Comparison of ENCODE assay signal across 8 cellular contexts in genomic region chr22:27990879-27991278, GRCh38.
DNase-seq lines count a peak whose midpoint lies in the region; ATAC-seq, FAIRE-seq and TF ChIP-seq lines count a peak whose summit lies in the region.

No MANE protein-coding gene starts in this region.

- ATAC-seq in GM12878 (peak; percentile 87), left colon (peak; percentile 37), aorta (ENCODE audit: low FRiP score) (peak; percentile 75), HG03469 (IDR thresholded peaks at IDR 0.05; ENCODE audit: unreplicated experiment) (no peak), HG02759 (IDR thresholded peaks at IDR 0.05; ENCODE audit: unreplicated experiment) (no peak)

- RAD21 ChIA-PET in GM12878 (lab: Charles Lee; ENCODE audit: unreplicated experiment) = interaction anchor here (1.1 kb wide), 1 partner anchor 113 kb away, joined by 3 read pairs; no protein-coding TSS in a partner anchor

- no peak for FAIRE-seq in GM12878 (lab: Jason Lieb, UNC)

- H3K27ac ChIP-seq in HEK293 (ENCODE audit: extremely low read depth, low read depth, low read length) = no peak overlapping the region
- no peak overlapping the region for H3K27ac ChIP-seq in GM12878 (ENCODE audit: control insufficient read depth, insufficient read depth)
- H3K27ac ChIP-seq in aorta (ENCODE audit: low read depth in 1 of 2, low read length in 2 of 2) = peak overlapping the region in 1 of 2 donors; percentile 15

- H3K36me3 ChIP-seq in HEK293 (ENCODE audit: control insufficient read depth in 2 of 2, insufficient read depth in 1 of 2, low read length in 2 of 2) (peaks cover 0 to 40% of the 10 kb centered on the region in 2 experiments; a peak in 1 of 3 replicates), GM12878 (ENCODE audit: control insufficient read depth in 2 of 2, insufficient read depth in 2 of 2, low read length in 1 of 2) (no peaks in the 10 kb centered on the region), aorta (ENCODE audit: control insufficient read depth in 1 of 2, insufficient read depth in 2 of 2, low read length in 1 of 2) (peaks cover 0 to 2% of the 10 kb centered on the region in 2 donors)

- BruUV-seq in GM12878 (replicated peaks; lab: Mats Ljungman, UMichigan) = no TSS peak

- intact Hi-C loops in GM12878 (cut with micrococcal nuclease; ENCODE audit: unreplicated experiment) (no loop called here), left colon (cut with DNase I, micrococcal nuclease) (no loop called here), aorta (cut with DNase I) (no loop called here)

- H3K4me1 ChIP-seq in HEK293 (ENCODE audit: control insufficient read depth, insufficient read depth, low read length) (no peaks in the 10 kb centered on the region), GM12878 (ENCODE audit: control insufficient read depth, insufficient read depth, low read length) (no peaks in the 10 kb centered on the region), aorta (ENCODE audit: control insufficient read depth in 1 of 2, insufficient read depth in 2 of 2, low read length in 2 of 2) (no peaks in the 10 kb centered on the region)

- no peaks in the 10 kb centered on the region for H3K79me2 ChIP-seq in GM12878 (ENCODE audit: control insufficient read depth, insufficient read depth, low read length)

- TF ChIP-seq POLR2A in GM12878 (IDR thresholded peaks at IDR 0.05; ENCODE audit: low read depth, low read length) = no peak

- CTCF ChIA-PET in HEK293 (lab: Yijun Ruan, JAX) (interaction anchor here (0.6 to 1.9 kb wide), 6 partner anchors 12 to 110 kb away, joined by 4 to 7 read pairs (median 6); partner anchors contain the start of gene PITPNB), GM12878 (lab: Yijun Ruan, JAX) (interaction anchor here (0.7 to 1.7 kb wide), 7 partner anchors 46 to 1173 kb away, joined by 3 to 5 read pairs (median 3); no protein-coding TSS in a partner anchor)

- TF ChIP-seq EP300 in GM12878 (IDR thresholded peaks at IDR 0.05; ENCODE audit: borderline replicate concordance in 1 of 2, control insufficient read depth in 1 of 2, low read depth in 2 of 2, low read length in 2 of 2) = no peak

- peak; percentile 82 for DNase-seq in AG20443 (ENCODE audit: low spot score)
- DNase-seq in GM12878 (ENCODE audit: low read depth, low spot score) = no peak
- DNase-seq in left colon = peak; percentile 18 to 49
- DNase-seq in aorta = peak; percentile 77 to 85
- DNase-seq in DMS153 treated with DMSO at 0.1 percent for 48 hours (lab: John Stamatoyannopoulos, UW; ENCODE audit: unreplicated experiment) = no peak

- H3K9me3 ChIP-seq in HEK293 (ENCODE audit: control insufficient read depth, insufficient read depth, low read depth, low read length) (no peaks in the 10 kb centered on the region), GM12878 (replicated peaks; ENCODE audit: control insufficient read depth, insufficient read depth, low read length) (no peaks in the 10 kb centered on the region), aorta (ENCODE audit: control insufficient read depth, low read length) (no peaks in the 10 kb centered on the region)

- 54% methylated on average over 12 of the region's 12 CpGs for WGBS in GM12878 (ENCODE audit: insufficient coverage, insufficient replicate concordance, low lambda C conversion rate, missing lambda C conversion rate)
- 29 to 32% methylated on average over 12 of the region's 12 CpGs for WGBS in aorta, 2 donors

- in situ Hi-C loops in GM12878 (cut with MboI) = no loop called here

- TF ChIP-seq RAD21 in GM12878 (IDR thresholded peaks at IDR 0.05; ENCODE audit: insufficient read depth, low read depth, low read length) = 0 out of 2 replicates have a peak, but pooled peaks have one; percentile 19

- SMC1A ChIA-PET in GM12878 (lab: Charles Lee; ENCODE audit: uncharacterized antibody, unreplicated experiment) = interaction anchor here (0.5 to 1.6 kb wide), 4 partner anchors 12 to 149 kb away, joined by 3 read pairs; no protein-coding TSS in a partner anchor

- no peak overlapping the region for H3K9ac ChIP-seq in GM12878 (ENCODE audit: control insufficient read depth, insufficient read depth, low read length)

- no peak overlapping the region for H3K4me2 ChIP-seq in GM12878 (ENCODE audit: control insufficient read depth, insufficient read depth)

- no peaks in the 10 kb centered on the region for H4K20me1 ChIP-seq in GM12878 (ENCODE audit: control insufficient read depth, insufficient read depth)

- H3K4me3 ChIP-seq in HEK293 (ENCODE audit: low read depth, low read length) = no peak overlapping the region
- H3K4me3 ChIP-seq in GM12878 = no peak overlapping the region
- H3K4me3 ChIP-seq in aorta (ENCODE audit: low read length in 2 of 2) = no peak overlapping the region

- POLR2A ChIA-PET in HEK293 (lab: Yijun Ruan, JAX) (no interaction called here), GM12878 (lab: Charles Lee) (no interaction called here)

- H2AFZ ChIP-seq in GM12878 (ENCODE audit: control insufficient read depth, low read depth, low read length) = no peak overlapping the region

- H3K27me3 ChIP-seq in GM12878 (replicated peaks in 1 of 2; ENCODE audit: control insufficient read depth in 2 of 2, insufficient read depth in 2 of 2, low read length in 1 of 2) = no peaks in the 10 kb centered on the region
- no peaks in the 10 kb centered on the region for H3K27me3 ChIP-seq in aorta (ENCODE audit: control insufficient read depth in 1 of 2, insufficient read depth in 2 of 2, low read length in 1 of 2)

- TF ChIP-seq CTCF in HEK293 (tag by site-specific recombination; IDR thresholded peaks at IDR 0.05) (0 out of 2 replicates have a peak, but pooled peaks have one; percentile 26), GM12878 (IDR thresholded peaks at IDR 0.05 in 2 of 3, conservative IDR thresholded peaks at IDR 0.05 in 1 of 3; ENCODE audit: control insufficient read depth in 2 of 3, extremely low read depth in 1 of 3, insufficient read depth in 1 of 3, low read depth in 3 of 3, low read length in 3 of 3) (peak; percentile 49 to 61 (median 52); a peak in 5 of 6 replicates)

TF ChIP-seq in HEK293, 187 proteins besides CTCF, POLR2A, EP300 and RAD21 (continues in another document):
- TF ChIP-seq ZNF600 (tag by site-specific recombination; IDR thresholded peaks at IDR 0.05) (peak; percentile 71), PRDM6 (tag by site-specific recombination; IDR thresholded peaks at IDR 0.05) (no peak), ZNF660 (tag by site-specific recombination; IDR thresholded peaks at IDR 0.05) (no peak), ZBTB48 (tag by site-specific recombination; IDR thresholded peaks at IDR 0.05) (peak; percentile 63; the same call in 1 of the 2 replicates), AEBP2 (tag by site-specific recombination; IDR thresholded peaks at IDR 0.05; ENCODE audit: borderline replicate concordance) (no peak)

TF ChIP-seq in GM12878, 131 proteins besides CTCF, POLR2A, EP300 and RAD21:
- TF ChIP-seq ZBTB33 (IDR thresholded peaks at IDR 0.05) (peak; percentile 87), MEF2B (IDR thresholded peaks at IDR 0.05; ENCODE audit: partially characterized antibody, poor library complexity, severe bottlenecking) (peak; percentile 74), YY1 (IDR thresholded peaks at IDR 0.05; ENCODE audit: low read depth, low read length) (0 out of 2 replicates have a peak, but pooled peaks have one; percentile 11), ZBTB4 (CRISPR knock-in tag; IDR thresholded peaks at IDR 0.05) (no peak), TCF3 (IDR thresholded peaks at IDR 0.05; ENCODE audit: borderline replicate concordance, insufficient read depth, low read depth, low read length) (no peak)

Comparison
In these comparisons a context has a peak if more than half of its experiments do, and no peak if none do; other contexts are left out.
1. DNase-seq: peak in AG20443 (single experiment), left colon (2 of 2) and aorta (2 of 2); none in GM12878 (single experiment) and DMS153 treated with DMSO at 0.1 percent for 48 hours (single experiment).
2. ATAC-seq: peak in GM12878 (single experiment), left colon (single experiment) and aorta (single experiment); none in HG03469 (single experiment) and HG02759 (single experiment).